ENCODE assay signal across 1 cellular context in genomic region chr21:15037095-15037730, GRCh38.
TF ChIP-seq lines count a peak whose summit lies in the region.

No MANE protein-coding gene starts in this region.

TF ChIP-seq in WTC11, 78 proteins besides CTCF, POLR2A, EP300 and RAD21:
- TF ChIP-seq ZNF281 (CRISPR knock-in tag; IDR thresholded peaks at IDR 0.05) = no peak
- TF ChIP-seq AR (CRISPR knock-in tag; IDR thresholded peaks at IDR 0.05) = no peak
- TF ChIP-seq EMX1 (CRISPR knock-in tag; IDR thresholded peaks at IDR 0.05) = no peak
- TF ChIP-seq ZNF317 (CRISPR knock-in tag; IDR thresholded peaks at IDR 0.05; ENCODE audit: borderline replicate concordance, low read depth) = no peak
- TF ChIP-seq ZNF121 (CRISPR knock-in tag; IDR thresholded peaks at IDR 0.05) = no peak
- TF ChIP-seq ZNF219 (CRISPR knock-in tag; IDR thresholded peaks at IDR 0.05; ENCODE audit: borderline replicate concordance) = no peak
